19 cellular contexts compared by ENCODE assay signal in genomic region chr3:17823816-17824215, GRCh38.
"Had no signal": no experiment of that assay in that cellular context is flagged by ENCODE, and none has a peak within 500 bp of the region (broad histone marks: within the 10 kb centered on the region; RNA-seq: fewer than 3 reads in every experiment).

No MANE protein-coding gene starts in this region.

- H3K4me1 ChIP-seq: left ventricle myocardium inferior, spleen, suprapubic skin, tibial artery, upper lobe of right lung had no signal

- H3K27me3 ChIP-seq: ovary, spleen, suprapubic skin, tibial artery, upper lobe of right lung had no signal

- H3K4me3 ChIP-seq: left ventricle myocardium inferior, lung, ovary, spleen, suprapubic skin, thoracic aorta, tibial artery, upper lobe of right lung had no signal

- H3K36me3 ChIP-seq: left ventricle myocardium inferior, ovary, spleen, suprapubic skin, thoracic aorta, tibial artery, upper lobe of right lung had no signal

- H3K27ac ChIP-seq: left ventricle myocardium inferior, ovary, spleen, suprapubic skin, thoracic aorta, tibial artery, upper lobe of right lung had no signal

- H3K9me3 ChIP-seq: left ventricle myocardium inferior, ovary, spleen, suprapubic skin, thoracic aorta, tibial artery, upper lobe of right lung had no signal

- DNase-seq: hypothalamus; immature natural killer cell; kidney; left colon; left ventricle myocardium inferior; mesendoderm; naive thymus-derived CD4-positive, alpha-beta T cell; ovary; retina; right cardiac atrium; spleen; stimulated activated CD4-positive, alpha-beta T cell treated with anti-CD3 and anti-CD28 coated beads, Interleukin-4, amount 100 ng/mL, for 24 hours; stimulated activated naive CD4-positive, alpha-beta T cell; tibial artery; trophoblast cell; upper lobe of right lung had no signal
